Comparison of ENCODE assay signal across 1 cellular context in genomic region chr14:103336191-103336590, GRCh38.
TF ChIP-seq lines count a peak whose summit lies in the region.

No MANE protein-coding gene starts in this region.

TF ChIP-seq in GM12878, 131 proteins besides CTCF, POLR2A, EP300 and RAD21:
- TF ChIP-seq BACH1 (IDR thresholded peaks at IDR 0.05; ENCODE audit: borderline replicate concordance) (peak; percentile 46; the same call in 1 of the 2 replicates), NR2C1 (IDR thresholded peaks at IDR 0.05) (no peak)
